In genomic region chr10:102342462-102342861, GRCh38 we compare ENCODE assay signal across 1 cellular context.
TF ChIP-seq lines count a peak whose summit lies in the region.

No MANE protein-coding gene starts in this region.

TF ChIP-seq in WTC11, 78 proteins besides CTCF, POLR2A, EP300 and RAD21 (continued from another document):
- no peak for TF ChIP-seq STAT6 (CRISPR knock-in tag; conservative IDR thresholded peaks at IDR 0.05; ENCODE audit: low read depth)
- no peak for TF ChIP-seq NR2C2 (CRISPR knock-in tag; IDR thresholded peaks at IDR 0.05)
- TF ChIP-seq TEAD1 (CRISPR knock-in tag; IDR thresholded peaks at IDR 0.05), result 0 out of 2 replicates have a peak, but pooled peaks have one; percentile 58
- no peak for TF ChIP-seq ZNF423 (CRISPR knock-in tag; IDR thresholded peaks at IDR 0.05)
- TF ChIP-seq, protein P1, sequence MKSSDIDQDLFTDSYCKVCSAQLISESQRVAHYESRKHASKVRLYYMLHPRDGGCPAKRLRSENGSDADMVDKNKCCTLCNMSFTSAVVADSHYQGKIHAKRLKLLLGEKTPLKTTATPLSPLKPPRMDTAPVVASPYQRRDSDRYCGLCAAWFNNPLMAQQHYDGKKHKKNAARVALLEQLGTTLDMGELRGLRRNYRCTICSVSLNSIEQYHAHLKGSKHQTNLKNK (CRISPR knock-in tag; IDR thresholded peaks at IDR 0.05), result no peak
- TF ChIP-seq, protein P2, sequence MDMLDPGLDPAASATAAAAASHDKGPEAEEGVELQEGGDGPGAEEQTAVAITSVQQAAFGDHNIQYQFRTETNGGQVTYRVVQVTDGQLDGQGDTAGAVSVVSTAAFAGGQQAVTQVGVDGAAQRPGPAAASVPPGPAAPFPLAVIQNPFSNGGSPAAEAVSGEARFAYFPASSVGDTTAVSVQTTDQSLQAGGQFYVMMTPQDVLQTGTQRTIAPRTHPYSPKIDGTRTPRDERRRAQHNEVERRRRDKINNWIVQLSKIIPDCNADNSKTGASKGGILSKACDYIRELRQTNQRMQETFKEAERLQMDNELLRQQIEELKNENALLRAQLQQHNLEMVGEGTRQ (CRISPR knock-in tag; IDR thresholded peaks at IDR 0.05), result no peak
- TF ChIP-seq, protein P3, sequence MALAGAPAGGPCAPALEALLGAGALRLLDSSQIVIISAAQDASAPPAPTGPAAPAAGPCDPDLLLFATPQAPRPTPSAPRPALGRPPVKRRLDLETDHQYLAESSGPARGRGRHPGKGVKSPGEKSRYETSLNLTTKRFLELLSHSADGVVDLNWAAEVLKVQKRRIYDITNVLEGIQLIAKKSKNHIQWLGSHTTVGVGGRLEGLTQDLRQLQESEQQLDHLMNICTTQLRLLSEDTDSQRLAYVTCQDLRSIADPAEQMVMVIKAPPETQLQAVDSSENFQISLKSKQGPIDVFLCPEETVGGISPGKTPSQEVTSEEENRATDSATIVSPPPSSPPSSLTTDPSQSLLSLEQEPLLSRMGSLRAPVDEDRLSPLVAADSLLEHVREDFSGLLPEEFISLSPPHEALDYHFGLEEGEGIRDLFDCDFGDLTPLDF (CRISPR knock-in tag; IDR thresholded peaks at IDR 0.05), result no peak
- no peak for TF ChIP-seq ZNF121 (CRISPR knock-in tag; IDR thresholded peaks at IDR 0.05)
- TF ChIP-seq JUN (CRISPR knock-in tag; IDR thresholded peaks at IDR 0.05), result no peak
- TF ChIP-seq ZNF317 (CRISPR knock-in tag; IDR thresholded peaks at IDR 0.05; ENCODE audit: borderline replicate concordance, low read depth), result no peak
- no peak for TF ChIP-seq NR3C1 (CRISPR knock-in tag; conservative IDR thresholded peaks at IDR 0.05; ENCODE audit: low read depth)
- TF ChIP-seq RELA (CRISPR knock-in tag; IDR thresholded peaks at IDR 0.05; ENCODE audit: borderline replicate concordance), result no peak
- no peak for TF ChIP-seq GRHL2 (CRISPR knock-in tag; IDR thresholded peaks at IDR 0.05; ENCODE audit: insufficient replicate concordance, severe bottlenecking)
- TF ChIP-seq, protein P4, sequence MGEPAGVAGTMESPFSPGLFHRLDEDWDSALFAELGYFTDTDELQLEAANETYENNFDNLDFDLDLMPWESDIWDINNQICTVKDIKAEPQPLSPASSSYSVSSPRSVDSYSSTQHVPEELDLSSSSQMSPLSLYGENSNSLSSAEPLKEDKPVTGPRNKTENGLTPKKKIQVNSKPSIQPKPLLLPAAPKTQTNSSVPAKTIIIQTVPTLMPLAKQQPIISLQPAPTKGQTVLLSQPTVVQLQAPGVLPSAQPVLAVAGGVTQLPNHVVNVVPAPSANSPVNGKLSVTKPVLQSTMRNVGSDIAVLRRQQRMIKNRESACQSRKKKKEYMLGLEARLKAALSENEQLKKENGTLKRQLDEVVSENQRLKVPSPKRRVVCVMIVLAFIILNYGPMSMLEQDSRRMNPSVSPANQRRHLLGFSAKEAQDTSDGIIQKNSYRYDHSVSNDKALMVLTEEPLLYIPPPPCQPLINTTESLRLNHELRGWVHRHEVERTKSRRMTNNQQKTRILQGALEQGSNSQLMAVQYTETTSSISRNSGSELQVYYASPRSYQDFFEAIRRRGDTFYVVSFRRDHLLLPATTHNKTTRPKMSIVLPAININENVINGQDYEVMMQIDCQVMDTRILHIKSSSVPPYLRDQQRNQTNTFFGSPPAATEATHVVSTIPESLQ (CRISPR knock-in tag; IDR thresholded peaks at IDR 0.05), result no peak
- no peak for TF ChIP-seq FOXJ3 (CRISPR knock-in tag; IDR thresholded peaks at IDR 0.05; ENCODE audit: borderline replicate concordance)
